In genomic region chr10:77297370-77297692, GRCh38 we compare ENCODE assay signal across 15 cellular contexts.
DNase-seq lines count a peak whose midpoint lies in the region; ATAC-seq and TF ChIP-seq lines count a peak whose summit lies in the region.
"Had no signal": no experiment of that assay in that cellular context is flagged by ENCODE, and none has a peak within 500 bp of the region (broad histone marks: within the 10 kb centered on the region; RNA-seq: fewer than 3 reads in every experiment).

No MANE protein-coding gene starts in this region.

- TF ChIP-seq CTCF in A673 (conservative IDR thresholded peaks at IDR 0.05; ENCODE audit: low read depth, low read length) (no peak), hepatocyte (IDR thresholded peaks at IDR 0.05; ENCODE audit: poor library complexity) (no peak), esophagus squamous epithelium (IDR thresholded peaks at IDR 0.05) (no peak)

- BruUV-seq in A673 (replicated peaks; lab: Mats Ljungman, UMichigan), result no TSS peak

- intact Hi-C loops in A673 (cut with micrococcal nuclease; ENCODE audit: unreplicated experiment) (no loop called here), esophagus squamous epithelium (cut with DNase I) (no loop called here)

- H4K20me1 ChIP-seq in hepatocyte (ENCODE audit: insufficient read depth, poor library complexity, severe bottlenecking), result no peaks in the 10 kb centered on the region

- H3K36me3 ChIP-seq in A673 (ENCODE audit: insufficient read depth, low read length, poor library complexity, severe bottlenecking) (no peaks in the 10 kb centered on the region), hepatocyte (replicated peaks; ENCODE audit: insufficient read depth, low read depth) (no peaks in the 10 kb centered on the region), esophagus squamous epithelium (no peaks in the 10 kb centered on the region)

- CTCF ChIA-PET in A673 (lab: Charles Lee), result interaction anchor here (1.1 kb wide), 1 partner anchor 344 kb away, joined by 3 read pairs; no protein-coding TSS in a partner anchor

- no peak overlapping the region for H3K27ac ChIP-seq in A673 (ENCODE audit: low read depth, low read length, poor library complexity, severe bottlenecking)
- H3K27ac ChIP-seq in hepatocyte, result no peak overlapping the region
- H3K27ac ChIP-seq in esophagus squamous epithelium, result no peak overlapping the region
- H3K27ac ChIP-seq: HL-60 had no signal

- no peaks in the 10 kb centered on the region for H3K4me1 ChIP-seq in A673 (ENCODE audit: insufficient read depth, low read length, poor library complexity, severe bottlenecking)
- H3K4me1 ChIP-seq in hepatocyte (ENCODE audit: insufficient read depth), result peaks cover 1% of the 10 kb centered on the region
- peaks cover 0 to 28% (median 0%) of the 10 kb centered on the region in 3 donors for H3K4me1 ChIP-seq in esophagus squamous epithelium

- H2AFZ ChIP-seq in hepatocyte, result no peak overlapping the region

- no peaks in the 10 kb centered on the region for H3K79me2 ChIP-seq in hepatocyte

- no peaks in the 10 kb centered on the region for H3K9me2 ChIP-seq in hepatocyte (replicated peaks; ENCODE audit: insufficient read depth)

- no peak for ATAC-seq in GM18517 (IDR thresholded peaks at IDR 0.05; ENCODE audit: unreplicated experiment)
- ATAC-seq: stimulated activated naive B cell treated with anti-CD40 and anti-IgM and Interleukin-4, amounts not matched to agents 10 μg/mL and 1 μg/mL and 100 μg/mL, for 72 hours had no signal

- no peak for TF ChIP-seq POLR2A in esophagus squamous epithelium (IDR thresholded peaks at IDR 0.05)

- H3K9me3 ChIP-seq in A673 (ENCODE audit: low read depth, low read length, poor library complexity, severe bottlenecking) (no peaks in the 10 kb centered on the region), hepatocyte (ENCODE audit: low read depth) (no peaks in the 10 kb centered on the region), esophagus squamous epithelium (no peaks in the 10 kb centered on the region)
- H3K9me3 ChIP-seq: MG63 had no signal

- 44% methylated on average over 5 of the region's 5 CpGs for WGBS in hepatocyte (ENCODE audit: low lambda C conversion rate, missing lambda C conversion rate)
- WGBS in esophagus squamous epithelium, 2 donors, result 32 to 39% methylated on average over 5 of the region's 5 CpGs

- H3K4me2 ChIP-seq in hepatocyte, result no peak overlapping the region

- H3K4me3 ChIP-seq in A673 (ENCODE audit: low read depth, low read length, poor library complexity, severe bottlenecking) (no peak overlapping the region), hepatocyte (no peak overlapping the region), esophagus squamous epithelium (no peak overlapping the region)
- H3K4me3 ChIP-seq: MG63 had no signal

- H3K27me3 ChIP-seq in A673 (replicated peaks; ENCODE audit: insufficient read depth, low read depth, low read length, poor library complexity), result peaks cover 3% of the 10 kb centered on the region
- H3K27me3 ChIP-seq in hepatocyte, result no peaks in the 10 kb centered on the region
- H3K27me3 ChIP-seq in esophagus squamous epithelium, result peaks cover 0 to 25% (median 0%) of the 10 kb centered on the region in 4 donors
- H3K27me3 ChIP-seq: MG63 had no signal

- peak; percentile 28 for DNase-seq in A673 (ENCODE audit: low spot score)
- DNase-seq in HCEC 1CT, result peak; percentile 79
- DNase-seq in SW480 (ENCODE audit: low spot score), result peak; percentile 68
- peak; percentile 44 for DNase-seq in hepatocyte (ENCODE audit: low spot score)
- DNase-seq in HPDE6-E6E7 (ENCODE audit: extremely low spot score), result no peak
- DNase-seq in DMS114 treated with DMSO at 0.1 percent for 48 hours (lab: John Stamatoyannopoulos, UW; ENCODE audit: unreplicated experiment), result no peak
- no peak for DNase-seq in esophagus squamous epithelium (lab: John Stamatoyannopoulos, UW)
- DNase-seq: activated CD4-positive, CD25-positive, alpha-beta regulatory T cell treated with anti-CD3 and anti-CD28 coated beads, Interleukin-2, amount 50 U/mL, for 72 hours; GOT3; islet precursor cell; MG63; stimulated activated CD4-positive, alpha-beta T cell treated with anti-CD3 and anti-CD28 coated beads, Interleukin-4, amount 100 ng/mL, for 4 hours; stimulated activated naive B cell treated with anti-CD40 and anti-IgM and Interleukin-4, amounts not matched to agents 10 μg/mL and 1 μg/mL and 100 μg/mL, for 72 hours had no signal

- POLR2A ChIA-PET in A673 (lab: Charles Lee; ENCODE audit: low non-redundant PET), result no interaction called here

Comparison
In these comparisons a context has a peak if more than half of its experiments do, and no peak if none do; other contexts are left out.
1. DNase-seq: peak in A673 (single experiment), HCEC 1CT (single experiment), SW480 (single experiment) and hepatocyte (single experiment); none in HPDE6-E6E7 (single experiment), DMS114 treated with DMSO at 0.1 percent for 48 hours (single experiment) and esophagus squamous epithelium (single experiment).